ENCODE assay signal across 10 cellular contexts in the genomic region with DNA sequence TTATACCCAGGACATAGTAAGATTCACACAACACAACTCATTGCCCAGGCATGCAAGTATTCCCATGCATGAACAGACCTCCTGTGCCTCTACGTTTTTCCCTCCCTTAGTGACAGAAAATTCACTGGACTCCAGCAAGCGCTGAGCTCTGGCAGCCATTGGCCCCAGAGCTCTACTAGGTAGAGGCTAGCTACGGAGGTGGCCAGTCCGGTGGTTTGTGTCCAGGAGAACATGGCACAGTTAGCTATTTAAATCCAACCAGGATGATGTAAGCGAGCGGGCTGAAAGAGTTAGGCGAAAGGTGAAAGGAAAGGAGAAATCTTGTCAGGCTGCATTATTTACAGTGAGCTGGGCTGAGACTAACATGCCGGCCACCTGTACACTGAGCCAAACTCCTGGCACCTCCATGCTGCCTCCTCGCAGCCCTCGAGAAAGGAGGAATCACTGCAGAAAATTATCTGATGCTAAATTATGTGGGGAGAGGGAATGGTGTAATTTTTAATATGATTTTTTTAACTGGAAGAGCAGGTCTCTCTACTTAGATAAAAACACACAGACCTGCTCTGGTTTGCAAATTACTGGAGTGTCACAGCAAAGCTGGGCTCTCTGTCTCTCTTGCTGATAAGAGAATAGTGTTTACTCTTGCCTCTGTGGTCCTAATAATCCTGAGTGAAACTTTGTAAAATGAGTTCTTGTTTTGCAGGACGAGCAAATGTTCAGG. TPM values are rescaled to one million over a fixed set of nuclear protein-coding genes. Genes with fewer than 3 reads are reported as not detected.
DNase-seq lines count a peak whose midpoint lies in the region; ATAC-seq, FAIRE-seq and TF ChIP-seq lines count a peak whose summit lies in the region.
"Had no signal": no experiment of that assay in that cellular context is flagged by ENCODE, and none has a peak within 500 bp of the region (broad histone marks: within the 10 kb centered on the region; RNA-seq: fewer than 3 reads in every experiment).

No MANE protein-coding gene starts in this region.

- DNase-seq in DND-41: no peak
- DNase-seq in RCC 7860 (ENCODE audit: low spot score): peak; percentile 96
- no peak for DNase-seq in endothelial cell (ENCODE audit: low spot score)
- no peak for DNase-seq in neuronal stem cell (ENCODE audit: low spot score)
- DNase-seq in OCI-M2 (lab: John Stamatoyannopoulos, UW; ENCODE audit: unreplicated experiment): no peak
- DNase-seq in superior temporal gyrus (ENCODE audit: extremely low spot score): no peak
- DNase-seq in GM10248 (ENCODE audit: extremely low spot score): no peak
- DNase-seq: SIG-M5 had no signal

- peak overlapping the region; percentile 81 for H3K27ac Mint-ChIP-seq in endothelial cell (ENCODE audit: unreplicated experiment)

- H3K9me3 ChIP-seq in DND-41 (ENCODE audit: insufficient read depth, low read length, severe bottlenecking): no peaks in the 10 kb centered on the region
- H3K9me3 ChIP-seq in neuronal stem cell (replicated peaks in 1 of 2; ENCODE audit: control insufficient read depth in 2 of 2, insufficient read depth in 1 of 2, low read depth in 1 of 2, low read length in 2 of 2): no peaks in the 10 kb centered on the region
- H3K9me3 ChIP-seq: lower lobe of right lung had no signal

- no peak overlapping the region for H2BK15ac ChIP-seq in neuronal stem cell (ENCODE audit: low read length)

- peak; percentile 44 for ATAC-seq in DND-41 (ENCODE audit: insufficient read depth, low read depth)
- ATAC-seq in HG03432 (IDR thresholded peaks at IDR 0.05; ENCODE audit: unreplicated experiment): no peak

- no peaks in the 10 kb centered on the region for H3K27me3 ChIP-seq in DND-41 (ENCODE audit: insufficient read depth, low read length, poor library complexity)
- peaks cover 0 to 8% (median 0%) of the 10 kb centered on the region in 3 experiments for H3K27me3 ChIP-seq in neuronal stem cell (ENCODE audit: control insufficient read depth in 3 of 3, insufficient read depth in 3 of 3, low read depth in 1 of 3, low read length in 3 of 3)

- FAIRE-seq in RCC 7860 (lab: Jason Lieb, UNC): no peak

- no peaks in the 10 kb centered on the region for H3K9me3 Mint-ChIP-seq in endothelial cell (ENCODE audit: unreplicated experiment)

- H3K4me1 ChIP-seq in DND-41 (ENCODE audit: insufficient read depth, low read length) (peaks cover 34% of the 10 kb centered on the region), neuronal stem cell (ENCODE audit: control insufficient read depth in 2 of 2, insufficient read depth in 1 of 2, low read depth in 1 of 2, low read length in 2 of 2) (peaks cover 2 to 20% of the 10 kb centered on the region in 2 donors)

- no peak overlapping the region for H4K91ac ChIP-seq in neuronal stem cell (ENCODE audit: low read depth, low read length, poor library complexity)

- H3K27me3 Mint-ChIP-seq in endothelial cell (ENCODE audit: unreplicated experiment): no peaks in the 10 kb centered on the region

- H2BK12ac ChIP-seq in neuronal stem cell (ENCODE audit: low read length): no peak overlapping the region

- no peak overlapping the region for H2BK5ac ChIP-seq in neuronal stem cell (ENCODE audit: low read length)

- no peak overlapping the region for H2BK120ac ChIP-seq in neuronal stem cell (ENCODE audit: low read depth, low read length)

- no peak for TF ChIP-seq CTCF in DND-41 (IDR thresholded peaks at IDR 0.05; ENCODE audit: borderline replicate concordance, extremely low read depth, low read length, poor library complexity, severe bottlenecking)
- TF ChIP-seq CTCF in endothelial cell (IDR thresholded peaks at IDR 0.05; ENCODE audit: unreplicated experiment): no peak
- no peak for TF ChIP-seq CTCF in GM10248 (IDR thresholded peaks at IDR 0.05; ENCODE audit: control extremely low read depth, extremely low read depth, low read depth, missing control alignments)

- H3K4me1 Mint-ChIP-seq in endothelial cell (ENCODE audit: unreplicated experiment): peaks cover 52% of the 10 kb centered on the region

- no peak overlapping the region for H3K14ac ChIP-seq in neuronal stem cell (ENCODE audit: low read length)

- H3K79me2 ChIP-seq in DND-41 (ENCODE audit: insufficient read depth, low read length): no peaks in the 10 kb centered on the region

- WGBS in neuronal stem cell (ENCODE audit: extremely low coverage in 2 of 2, insufficient read length in 2 of 2, insufficient replicate concordance in 1 of 2), 2 donors: no CpG with 5 or more reads among the region's 11 CpGs

- no peaks in the 10 kb centered on the region for H3K36me3 ChIP-seq in DND-41 (ENCODE audit: insufficient read depth, low read length)
- no peaks in the 10 kb centered on the region for H3K36me3 ChIP-seq in neuronal stem cell (replicated peaks in 1 of 2; ENCODE audit: control insufficient read depth in 2 of 2, insufficient read depth in 2 of 2, low read length in 2 of 2)
- H3K36me3 ChIP-seq: lower lobe of right lung had no signal

- POLR2A ChIA-PET in GM10248 (lab: Yijun Ruan, JAX): no interaction called here

- no peak overlapping the region for H4K8ac ChIP-seq in neuronal stem cell (ENCODE audit: low read depth, low read length)

- no peak overlapping the region for H3K4ac ChIP-seq in neuronal stem cell (ENCODE audit: low read length)

- peak overlapping the region; percentile 56 for H3K4me2 ChIP-seq in DND-41 (ENCODE audit: insufficient read depth, low read length)
- H3K4me2 ChIP-seq in neuronal stem cell (ENCODE audit: insufficient read depth, low read length, poor library complexity, severe bottlenecking): no peak overlapping the region

- H2AFZ ChIP-seq in DND-41 (ENCODE audit: low read depth, low read length) (peak overlapping the region; percentile 70), neuronal stem cell (ENCODE audit: low read length) (peak overlapping the region; percentile 68)

- no peaks in the 10 kb centered on the region for H3K79me1 ChIP-seq in neuronal stem cell (ENCODE audit: low read depth, low read length)

- peak overlapping the region in 1 of 2 experiments; percentile 30; a peak in 2 of 4 replicates for H3K4me3 ChIP-seq in DND-41 (ENCODE audit: low read depth in 1 of 2, low read length in 2 of 2)
- no peak overlapping the region for H3K4me3 ChIP-seq in neuronal stem cell (ENCODE audit: low read length in 2 of 2)
- H3K4me3 ChIP-seq: lower lobe of right lung had no signal

- H4K20me1 ChIP-seq in DND-41 (ENCODE audit: insufficient read depth, low read length): no peaks in the 10 kb centered on the region

- H3K23ac ChIP-seq in neuronal stem cell (ENCODE audit: low read depth, low read length, poor library complexity): no peak overlapping the region

- H3K36me3 Mint-ChIP-seq in endothelial cell (ENCODE audit: low read depth, unreplicated experiment): no peaks in the 10 kb centered on the region

- no peak overlapping the region for H3K4me3 Mint-ChIP-seq in endothelial cell (ENCODE audit: unreplicated experiment)

- CTCF ChIA-PET in GM10248 (lab: Yijun Ruan, JAX): interaction anchor here (1.1 to 1.5 kb wide), 4 partner anchors 9 to 59 kb away, joined by 3 to 7 read pairs (median 4); no protein-coding TSS in a partner anchor

- no peak overlapping the region for H2AK5ac ChIP-seq in neuronal stem cell (ENCODE audit: low read depth, low read length)

- H3K27ac ChIP-seq in DND-41 (ENCODE audit: low read length) (peak overlapping the region; percentile 78), neuronal stem cell (replicated peaks; ENCODE audit: low read length) (no peak overlapping the region)
- H3K27ac ChIP-seq: lower lobe of right lung had no signal

- H3K9ac ChIP-seq in DND-41 (ENCODE audit: low read depth, low read length) (peak overlapping the region; percentile 41), neuronal stem cell (ENCODE audit: low read depth, low read length, poor library complexity) (no peak overlapping the region)

- no peak overlapping the region for H3K18ac ChIP-seq in neuronal stem cell (ENCODE audit: low read length)

RNA-seq across cellular contexts. Expression of a gene that starts 50.1 kb away (rescaled TPM):
- 6.3 TPM for total RNA-seq in endothelial cell (ENCODE audit: unreplicated experiment)
- 5.5 TPM for polyA plus RNA-seq in neuronal stem cell (2013, experiment 1 of 2)
- 6.1 TPM for polyA plus RNA-seq in neuronal stem cell (2013, experiment 2 of 2)
